Comparison of ENCODE assay signal across 8 cellular contexts in genomic region chr4:118265312-118266144, GRCh38.
DNase-seq lines count a peak whose midpoint lies in the region; ATAC-seq and TF ChIP-seq lines count a peak whose summit lies in the region.

No MANE protein-coding gene starts in this region.

- H3K27ac ChIP-seq in duodenal mucosa (ENCODE audit: low read depth, low read length) (no peak overlapping the region), mucosa of rectum (ENCODE audit: low read depth in 2 of 2, low read length in 2 of 2) (no peak overlapping the region)

- peak; percentile 59 for ATAC-seq in GM18505 (IDR thresholded peaks at IDR 0.05; ENCODE audit: unreplicated experiment)

- in situ Hi-C loops in G401 (cut with HindIII; ENCODE audit: low sequenced_read_pairs): no loop called here

- H3K9me3 ChIP-seq in duodenal mucosa (ENCODE audit: control insufficient read depth in 1 of 2, low read length in 2 of 2) (no peaks in the 10 kb centered on the region), mucosa of rectum (ENCODE audit: control insufficient read depth in 2 of 2, low read length in 2 of 2) (no peaks in the 10 kb centered on the region)

- H3K4me3 ChIP-seq in duodenal mucosa (ENCODE audit: low read depth in 1 of 2, low read length in 2 of 2): peak overlapping the region; percentile 37 to 62
- peak overlapping the region; percentile 59 to 67 for H3K4me3 ChIP-seq in mucosa of rectum (ENCODE audit: low read length in 2 of 2)

- H3K9ac ChIP-seq in duodenal mucosa (ENCODE audit: low read depth in 1 of 2, low read length in 2 of 2) (no peak overlapping the region), mucosa of rectum (ENCODE audit: low read depth in 1 of 2, low read length in 2 of 2) (peak overlapping the region in 1 of 2 donors; percentile 62)

- no peak for TF ChIP-seq POLR2A in GM18505 (IDR thresholded peaks at IDR 0.05; ENCODE audit: borderline replicate concordance, extremely low read depth, insufficient read depth, insufficient read length)

- peak; percentile 83 for DNase-seq in NCI-H2227 (lab: John Stamatoyannopoulos, UW; ENCODE audit: unreplicated experiment)
- DNase-seq in RPMI8226: no peak
- DNase-seq in G401 (ENCODE audit: low spot score): no peak
- DNase-seq in GDM1 (lab: John Stamatoyannopoulos, UW): no peak
- no peak for DNase-seq in NCI-H1417 (lab: John Stamatoyannopoulos, UW)

- no peaks in the 10 kb centered on the region for H3K27me3 ChIP-seq in duodenal mucosa (ENCODE audit: control insufficient read depth in 1 of 2, insufficient read depth in 2 of 2, low read length in 2 of 2)
- no peaks in the 10 kb centered on the region for H3K27me3 ChIP-seq in mucosa of rectum (ENCODE audit: control insufficient read depth in 2 of 2, insufficient read depth in 2 of 2, low read length in 2 of 2)

- H3K4me1 ChIP-seq in duodenal mucosa (ENCODE audit: control insufficient read depth in 1 of 2, insufficient read depth in 2 of 2, low read length in 2 of 2) (no peaks in the 10 kb centered on the region), mucosa of rectum (ENCODE audit: control insufficient read depth in 2 of 2, insufficient read depth in 2 of 2, low read length in 2 of 2) (no peaks in the 10 kb centered on the region)

- H3K36me3 ChIP-seq in duodenal mucosa (ENCODE audit: control insufficient read depth in 1 of 2, insufficient read depth in 2 of 2, low read length in 2 of 2): no peaks in the 10 kb centered on the region
- H3K36me3 ChIP-seq in mucosa of rectum (ENCODE audit: control insufficient read depth in 2 of 2, insufficient read depth in 2 of 2, low read length in 2 of 2): no peaks in the 10 kb centered on the region
